Comparison of ENCODE assay signal across 1 cellular context in genomic region chr1:84206416-84206815, GRCh38.
TF ChIP-seq lines count a peak whose summit lies in the region.

No MANE protein-coding gene starts in this region.

TF ChIP-seq in HEK293, 187 proteins besides CTCF, POLR2A, EP300 and RAD21 (continued from another document):
- TF ChIP-seq PRDM4 (tag by site-specific recombination; IDR thresholded peaks at IDR 0.05) (0 out of 2 replicates have a peak, but pooled peaks have one; percentile 19), PRDM6 (tag by site-specific recombination; IDR thresholded peaks at IDR 0.05) (peak; percentile 34; the same call in 1 of the 2 replicates), ZNF704 (tag by site-specific recombination; IDR thresholded peaks at IDR 0.05) (no peak), ZNF16 (tag by site-specific recombination; IDR thresholded peaks at IDR 0.05; ENCODE audit: low read depth) (no peak), SCRT2 (tag by site-specific recombination; IDR thresholded peaks at IDR 0.05) (0 out of 2 replicates have a peak, but pooled peaks have one; percentile 47), ZNF274 (IDR thresholded peaks at IDR 0.05; ENCODE audit: low read length) (no peak), ZNF274 (tag by site-specific recombination; IDR thresholded peaks at IDR 0.05; ENCODE audit: borderline replicate concordance) (no peak), ZNF707 (tag by site-specific recombination; IDR thresholded peaks at IDR 0.05) (no peak), OVOL3 (tag by site-specific recombination; IDR thresholded peaks at IDR 0.05) (0 out of 2 replicates have a peak, but pooled peaks have one; percentile 59), ZNF266 (tag by site-specific recombination; IDR thresholded peaks at IDR 0.05; ENCODE audit: low read depth) (no peak), ZEB2 (tag by site-specific recombination; IDR thresholded peaks at IDR 0.05) (peak; percentile 48; the same call in 1 of the 2 replicates), ZNF843 (tag by site-specific recombination; IDR thresholded peaks at IDR 0.05) (peak; percentile 85), ZNF626 (tag by site-specific recombination; IDR thresholded peaks at IDR 0.05) (no peak), ZNF121 (tag by site-specific recombination; IDR thresholded peaks at IDR 0.05) (no peak), ZNF692 (tag by site-specific recombination; IDR thresholded peaks at IDR 0.05) (0 out of 2 replicates have a peak, but pooled peaks have one; percentile 14), ZNF311 (tag by site-specific recombination; IDR thresholded peaks at IDR 0.05; ENCODE audit: borderline replicate concordance) (no peak), ZNF214 (tag by site-specific recombination; IDR thresholded peaks at IDR 0.05; ENCODE audit: borderline replicate concordance) (no peak), GLI4 (tag by site-specific recombination; IDR thresholded peaks at IDR 0.05) (no peak), FEZF1 (tag by site-specific recombination; IDR thresholded peaks at IDR 0.05) (peak; percentile 79), ZXDB (tag by site-specific recombination; IDR thresholded peaks at IDR 0.05) (peak; percentile 47), MZF1 (tag by site-specific recombination; IDR thresholded peaks at IDR 0.05; ENCODE audit: borderline replicate concordance) (peak; percentile 66; the same call in 1 of the 2 replicates), ZBTB44 (tag by site-specific recombination; IDR thresholded peaks at IDR 0.05) (0 out of 2 replicates have a peak, but pooled peaks have one; percentile 10), ZNF624 (tag by site-specific recombination; IDR thresholded peaks at IDR 0.05) (no peak)
